Comparison of ENCODE assay signal across 8 cellular contexts in genomic region chr10:75294866-75295692, GRCh38. TPM values are rescaled to one million over a fixed set of nuclear protein-coding genes. Genes with fewer than 3 reads are reported as not detected.
DNase-seq lines count a peak whose midpoint lies in the region; ATAC-seq and TF ChIP-seq lines count a peak whose summit lies in the region.

No MANE protein-coding gene starts in this region.

- H3K4me2 ChIP-seq in skeletal muscle satellite cell (ENCODE audit: low read length) = peak overlapping the region; percentile 84

- H3K9me3 Mint-ChIP-seq in HFFc6 = no peaks in the 10 kb centered on the region; the same call in 1 of the 2 replicates

- H3K27ac ChIP-seq in VCaP (peak overlapping the region; percentile 79), iPS-20b (ENCODE audit: low read length) (no peak overlapping the region)

- peaks cover 5% of the 10 kb centered on the region for H3K36me3 Mint-ChIP-seq in HFFc6 (ENCODE audit: low read depth)

- in situ Hi-C loops in G401 (cut with HindIII; ENCODE audit: low sequenced_read_pairs) = no loop called here

- no peaks in the 10 kb centered on the region for H3K9me3 ChIP-seq in iPS-20b (ENCODE audit: insufficient read depth, low read depth, low read length)
- H3K9me3 ChIP-seq in skeletal muscle satellite cell (replicated peaks; ENCODE audit: low read length) = no peaks in the 10 kb centered on the region

- DNase-seq in G401 (ENCODE audit: low spot score) (peak; percentile 15), HFFc6 (peak; percentile 64), NCI-H146 (lab: John Stamatoyannopoulos, UW) (peak; percentile 72), brain pericyte (ENCODE audit: low read depth, low spot score) (peak; percentile 31)

- no peak overlapping the region; the same call in 1 of the 2 replicates for H3K4me3 Mint-ChIP-seq in HFFc6

- H3K27me3 ChIP-seq in iPS-20b (ENCODE audit: insufficient read depth, low read length) (peaks cover 69% of the 10 kb centered on the region), skeletal muscle satellite cell (ENCODE audit: control insufficient read depth, insufficient read depth, low read length) (no peaks in the 10 kb centered on the region)

- peak overlapping the region; percentile 71 for H3K4me3 ChIP-seq in iPS-20b (ENCODE audit: low read length)
- H3K4me3 ChIP-seq in skeletal muscle satellite cell (ENCODE audit: low read length) = peak overlapping the region; percentile 75

- H3K27ac Mint-ChIP-seq in HFFc6 = no peak overlapping the region

- ATAC-seq in HG03025 (IDR thresholded peaks at IDR 0.05; ENCODE audit: low FRiP score, unreplicated experiment) = no peak

- H3K4me1 ChIP-seq in iPS-20b (ENCODE audit: insufficient read depth, low read length) = no peaks in the 10 kb centered on the region
- H3K4me1 ChIP-seq in skeletal muscle satellite cell (ENCODE audit: control insufficient read depth, insufficient read depth, low read length) = peaks cover 22% of the 10 kb centered on the region

- H3K27me3 Mint-ChIP-seq in HFFc6 (ENCODE audit: insufficient read depth) = peaks cover 26% of the 10 kb centered on the region

- no peaks in the 10 kb centered on the region for H3K36me3 ChIP-seq in iPS-20b (ENCODE audit: insufficient read depth, low read depth, low read length)
- H3K36me3 ChIP-seq in skeletal muscle satellite cell (ENCODE audit: insufficient read depth, low read length) = no peaks in the 10 kb centered on the region

- no peaks in the 10 kb centered on the region; the same call in 1 of the 2 replicates for H3K4me1 Mint-ChIP-seq in HFFc6 (ENCODE audit: low read depth)

- TF ChIP-seq CTCF in HFFc6 (IDR thresholded peaks at IDR 0.05) (peak; percentile 66), VCaP (conservative IDR thresholded peaks at IDR 0.05) (peak; percentile 51)

- H3K9ac ChIP-seq in iPS-20b (ENCODE audit: low read depth, low read length) (no peak overlapping the region), skeletal muscle satellite cell (ENCODE audit: low read depth, low read length) (peak overlapping the region; percentile 86)

RNA-seq across cellular contexts. Expression of gene COMTD1, which starts 59.3 kb away (rescaled TPM):
- 33.8 and 49.2 TPM in 2 replicates for total RNA-seq in G401 (2014; rRNA removed; shearing (Covaris generic))
- total RNA-seq in HFFc6 (2021; fragmentation: NEBNext Ultra II Directional; extraction: Animal tissue kit (Norgen Biotek cat#: 25700)) = 1 to 10 TPM; 5.6 to 9.5 (median 8.0) TPM
- total RNA-seq in skeletal muscle satellite cell (2012; rRNA removed) = 9.6 and 11.6 TPM in 2 replicates

Comparison
In these comparisons a context has a peak if more than half of its experiments do, and no peak if none do; other contexts are left out.
1. DNase-seq: peak in every context shown above with its lines; median percentile 72 in NCI-H146; 64 in HFFc6; 31 in brain pericyte; 15 in G401.